In the genomic region with DNA sequence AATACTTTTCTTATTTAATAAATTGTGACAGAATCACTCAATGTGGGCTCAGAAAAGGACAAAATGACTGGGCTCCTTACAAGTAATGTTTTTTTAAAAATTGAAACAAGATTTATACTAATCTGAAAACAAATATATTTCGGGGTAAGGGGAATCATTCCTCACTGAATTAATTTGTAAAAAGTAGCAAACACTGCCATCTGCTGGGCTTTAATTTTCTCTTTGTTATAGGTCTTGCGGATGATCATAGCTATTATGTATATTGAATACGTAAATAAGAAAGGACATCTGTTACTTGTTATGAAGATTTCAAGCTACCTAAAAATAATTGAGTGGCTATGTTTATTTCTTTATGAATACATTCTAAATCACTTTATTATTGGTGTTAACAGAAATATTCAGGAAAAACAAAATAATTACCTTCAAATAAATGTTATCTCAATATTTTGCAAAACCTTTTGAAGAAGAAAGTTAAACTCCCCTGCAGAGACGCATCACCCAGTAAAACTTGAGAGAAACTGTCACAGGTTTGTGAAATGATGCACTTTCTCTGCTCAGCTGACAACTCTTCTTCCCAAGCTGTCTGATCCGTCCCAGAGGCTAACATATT, we compare ENCODE assay signal across 8 cellular contexts. TPM values are rescaled to one million over a fixed set of nuclear protein-coding genes. Genes with fewer than 3 reads are reported as not detected.
DNase-seq lines count a peak whose midpoint lies in the region; ATAC-seq, FAIRE-seq and TF ChIP-seq lines count a peak whose summit lies in the region.

No MANE protein-coding gene starts in this region.

- TF ChIP-seq CTCF in CD14-positive monocyte (IDR thresholded peaks at IDR 0.05) (peak; percentile 75), H9 (conservative IDR thresholded peaks at IDR 0.05) (peak; percentile 77), brain microvascular endothelial cell (IDR thresholded peaks at IDR 0.05; ENCODE audit: low read depth, low read length, missing control alignments) (peak; percentile 34), kidney (IDR thresholded peaks at IDR 0.05; ENCODE audit: borderline replicate concordance, extremely low read depth, insufficient read depth) (peak; percentile 53)

- H2BK20ac ChIP-seq in H9 (ENCODE audit: low read depth, low read length, poor library complexity, severe bottlenecking): no peak overlapping the region

- H2AFZ ChIP-seq in H9 (ENCODE audit: low read length): no peak overlapping the region

- no peaks in the 10 kb centered on the region for H3K36me3 ChIP-seq in brain microvascular endothelial cell (replicated peaks)
- H3K36me3 ChIP-seq in kidney (ENCODE audit: control insufficient read depth in 1 of 2, insufficient read depth in 2 of 2, low read length in 2 of 2): no peaks in the 10 kb centered on the region

- no peak overlapping the region for H2BK120ac ChIP-seq in H9 (ENCODE audit: low read depth, low read length, poor library complexity, severe bottlenecking)

- no peaks in the 10 kb centered on the region for H3K79me1 ChIP-seq in H9 (ENCODE audit: insufficient read depth, low read depth, low read length, poor library complexity, severe bottlenecking)

- no peak overlapping the region for H3K9ac ChIP-seq in H9 (ENCODE audit: extremely low read depth, insufficient read length, low read length)
- H3K9ac ChIP-seq in kidney (ENCODE audit: low read length in 2 of 2): no peak overlapping the region

- H3K36me3 Mint-ChIP-seq in CD14-positive monocyte (no peaks in the 10 kb centered on the region), H9 (ENCODE audit: insufficient read depth in 1 of 3, low read depth in 3 of 3) (no peaks in the 10 kb centered on the region; a peak in 1 of 7 replicates)

- no peak overlapping the region for H3K14ac ChIP-seq in H9 (ENCODE audit: insufficient read depth, low read length)

- H3K9me3 ChIP-seq in H9 (ENCODE audit: control insufficient read depth, low read depth, low read length) (no peaks in the 10 kb centered on the region), kidney (ENCODE audit: control insufficient read depth in 1 of 2, low read length in 2 of 2) (no peaks in the 10 kb centered on the region)

- H4K20me1 ChIP-seq in H9 (ENCODE audit: control insufficient read depth, insufficient read depth, insufficient read length): no peaks in the 10 kb centered on the region

- H4K8ac ChIP-seq in H9 (replicated peaks; ENCODE audit: insufficient read length, low read depth, low read length): no peak overlapping the region

- H3K18ac ChIP-seq in H9 (ENCODE audit: insufficient read length, low read depth, low read length): no peak overlapping the region

- H3K79me2 ChIP-seq in H9 (ENCODE audit: insufficient read depth, low read length): no peaks in the 10 kb centered on the region

- H4K91ac ChIP-seq in H9 (ENCODE audit: insufficient read length, low read depth, low read length): no peak overlapping the region

- H3K4me3 ChIP-seq in brain microvascular endothelial cell (ENCODE audit: low read depth, low read length) (peak overlapping the region; percentile 20), kidney (ENCODE audit: low read length in 2 of 2) (no peak overlapping the region)

- no peak overlapping the region for H4K5ac ChIP-seq in H9 (ENCODE audit: insufficient read length, low read depth, low read length)

- DNase-seq in CD14-positive monocyte (ENCODE audit: low spot score) (no peak), H9 (no peak), NCI-H524 treated with DMSO at 0.1 percent for 48 hours (lab: John Stamatoyannopoulos, UW) (peak; percentile 19), brain microvascular endothelial cell (peak; percentile 76), kidney (no peak), superior temporal gyrus (ENCODE audit: extremely low spot score) (peak; percentile 99)
- no peak for DNase-seq in activated T-cell treated with anti-CD3 and anti-CD28 coated beads, Interleukin-2, amount 50 U/mL, for 48 hours

- peaks cover 0 to 3% (median 2%) of the 10 kb centered on the region in 3 donors for H3K27me3 Mint-ChIP-seq in CD14-positive monocyte (ENCODE audit: low read depth in 3 of 3)
- peaks cover 2% of the 10 kb centered on the region; the same call in 1 of the 2 replicates for H3K27me3 Mint-ChIP-seq in H9 (ENCODE audit: low read depth)

- no peak overlapping the region for H3T11ph ChIP-seq in H9 (ENCODE audit: low read length)

- no peak overlapping the region for H2BK15ac ChIP-seq in H9 (ENCODE audit: low read depth, low read length)

- H3K23ac ChIP-seq in H9 (ENCODE audit: insufficient read length, low read depth, low read length): no peak overlapping the region

- in situ Hi-C loops in brain microvascular endothelial cell (cut with HindIII; ENCODE audit: low pct_ligation_motif_present, low sequenced_read_pairs): no loop called here

- H3K9me3 Mint-ChIP-seq in CD14-positive monocyte (no peaks in the 10 kb centered on the region), H9 (no peaks in the 10 kb centered on the region; a peak in 1 of 5 replicates)

- no peak overlapping the region for H2AK5ac ChIP-seq in H9 (ENCODE audit: insufficient read length, low read length)

- H3K27ac ChIP-seq in H9 (ENCODE audit: insufficient read length, low read depth, low read length) (no peak overlapping the region), brain microvascular endothelial cell (peak overlapping the region; percentile 81), kidney (ENCODE audit: low read depth in 2 of 2, low read length in 2 of 2) (no peak overlapping the region)

- H3K4me2 ChIP-seq in H9 (ENCODE audit: insufficient read depth, insufficient read length, low read length): no peak overlapping the region

- H3K56ac ChIP-seq in H9 (ENCODE audit: insufficient read length, low read depth, low read length): no peak overlapping the region

- H3K23me2 ChIP-seq in H9 (ENCODE audit: insufficient read length, low read depth, low read length, poor library complexity, severe bottlenecking): no peaks in the 10 kb centered on the region

- H3K27me3 ChIP-seq in H9 (ENCODE audit: insufficient read depth, low read length) (no peaks in the 10 kb centered on the region), brain microvascular endothelial cell (replicated peaks) (no peaks in the 10 kb centered on the region)

- intact Hi-C loops in CD14-positive monocyte (cut with micrococcal nuclease) (loop anchor here (5.0 to 10.0 kb wide), 2 partner anchors 1210 to 1212 kb away; no protein-coding TSS in a partner anchor), kidney (cut with DNase I) (loop anchor here (10.0 kb wide), 1 partner anchor 500 kb away; no protein-coding TSS in a partner anchor)

- H2BK12ac ChIP-seq in H9 (ENCODE audit: insufficient read length, low read depth, low read length): no peak overlapping the region

- peak; percentile 98 for FAIRE-seq in kidney (lab: Jason Lieb, UNC)

- H3K27ac Mint-ChIP-seq in CD14-positive monocyte (no peak overlapping the region), H9 (0 out of 7 replicates have a peak overlapping the region, but pooled peaks of 1 of the 3 experiments have one; percentile 53)

- no peak overlapping the region for H3K4ac ChIP-seq in H9 (ENCODE audit: low read depth, low read length)

- ATAC-seq in HG03520 (IDR thresholded peaks at IDR 0.05; ENCODE audit: unreplicated experiment): no peak

- H2BK5ac ChIP-seq in H9 (ENCODE audit: insufficient read length, low read length): no peak overlapping the region

- WGBS in H9 (ENCODE audit: extremely low coverage, insufficient read length, low lambda C conversion rate): no CpG with 5 or more reads among the region's 5 CpGs

- H3K4me1 Mint-ChIP-seq in CD14-positive monocyte (peaks cover 8% of the 10 kb centered on the region), H9 (peaks cover 19 to 28% of the 10 kb centered on the region in 2 experiments)

- H3K4me3 Mint-ChIP-seq in CD14-positive monocyte: no peak overlapping the region
- no peak overlapping the region for H3K4me3 Mint-ChIP-seq in H9

- H3K4me1 ChIP-seq in H9 (ENCODE audit: insufficient read depth, low read length): peaks cover 7% of the 10 kb centered on the region; the same call in 1 of the 2 replicates
- H3K4me1 ChIP-seq in kidney (ENCODE audit: control insufficient read depth in 1 of 2, insufficient read depth in 1 of 2, low read depth in 1 of 2, low read length in 2 of 2): no peaks in the 10 kb centered on the region

RNA-seq across cellular contexts. Expression of gene ENOX1, which starts 17.8 kb away (rescaled TPM):
- under 1 TPM in 1 of 2 donors, not detected in 1; 0.04 TPM for polyA plus RNA-seq in CD14-positive monocyte
- 0.09 and 0.24 TPM in 2 replicates for total RNA-seq in H9 (2021)
- 4.9 TPM for total RNA-seq in kidney
- 6.8 TPM for polyA plus RNA-seq in kidney (ENCODE audit: insufficient read depth, low read depth, low replicate concordance)

Comparison
In these comparisons a context has a peak if more than half of its experiments do, and no peak if none do; other contexts are left out.
1. DNase-seq: peak in NCI-H524 treated with DMSO at 0.1 percent for 48 hours (single experiment), brain microvascular endothelial cell (single experiment) and superior temporal gyrus (single experiment); none in CD14-positive monocyte (single experiment), H9 (single experiment), kidney (single experiment) and activated T-cell treated with anti-CD3 and anti-CD28 coated beads, Interleukin-2, amount 50 U/mL, for 48 hours (0 of 2).
2. Peak in every context shown above with its lines, with median percentiles within 50 percentile points of each other: CTCF ChIP-seq.